15 cellular contexts compared by ENCODE assay signal in genomic region chr4:182717788-182718583, GRCh38.
DNase-seq lines count a peak whose midpoint lies in the region; ATAC-seq lines count a peak whose summit lies in the region.
"Had no signal": no experiment of that assay in that cellular context is flagged by ENCODE, and none has a peak within 500 bp of the region (broad histone marks: within the 10 kb centered on the region; RNA-seq: fewer than 3 reads in every experiment).

No MANE protein-coding gene starts in this region.

- H3K9ac ChIP-seq in neuronal stem cell (ENCODE audit: low read depth, low read length, poor library complexity): no peak overlapping the region

- no peak overlapping the region for H3K4me2 ChIP-seq in neuronal stem cell (ENCODE audit: insufficient read depth, low read length, poor library complexity, severe bottlenecking)

- H3K14ac ChIP-seq in neuronal stem cell (ENCODE audit: low read length): no peak overlapping the region

- no peak overlapping the region for H2AK5ac ChIP-seq in neuronal stem cell (ENCODE audit: low read depth, low read length)

- peaks cover 3 to 68% of the 10 kb centered on the region in 2 donors for H3K36me3 ChIP-seq in neuronal stem cell (replicated peaks in 1 of 2; ENCODE audit: control insufficient read depth in 2 of 2, insufficient read depth in 2 of 2, low read length in 2 of 2)
- H3K36me3 ChIP-seq: suprapubic skin had no signal

- H3K4me1 ChIP-seq in neuronal stem cell (ENCODE audit: control insufficient read depth in 2 of 2, insufficient read depth in 1 of 2, low read depth in 1 of 2, low read length in 2 of 2): peaks cover 6 to 7% of the 10 kb centered on the region in 2 donors
- H3K4me1 ChIP-seq: suprapubic skin had no signal

- no peak overlapping the region for H4K91ac ChIP-seq in neuronal stem cell (ENCODE audit: low read depth, low read length, poor library complexity)

- H3K4ac ChIP-seq in neuronal stem cell (ENCODE audit: low read length): no peak overlapping the region

- no peak overlapping the region for H3K18ac ChIP-seq in neuronal stem cell (ENCODE audit: low read length)

- H2BK120ac ChIP-seq in neuronal stem cell (ENCODE audit: low read depth, low read length): no peak overlapping the region

- H3K27ac ChIP-seq in neuronal stem cell (replicated peaks; ENCODE audit: low read length): no peak overlapping the region
- H3K27ac ChIP-seq: suprapubic skin had no signal

- H3K79me1 ChIP-seq in neuronal stem cell (ENCODE audit: low read depth, low read length): no peaks in the 10 kb centered on the region

- peak; percentile 7 for DNase-seq in MV-4-11 (lab: John Stamatoyannopoulos, UW)
- DNase-seq in neuronal stem cell (ENCODE audit: low spot score): no peak
- DNase-seq in activated CD8-positive, alpha-beta memory T cell treated with anti-CD3 and anti-CD28 coated beads, Interleukin-2, amount 50 U/mL, for 48 hours: no peak
- DNase-seq in midbrain (lab: John Stamatoyannopoulos, UW): no peak
- DNase-seq: activated CD4-positive, alpha-beta T cell treated with anti-CD3 and anti-CD28 coated beads for 48 hours; activated T-cell treated with anti-CD3 and anti-CD28 coated beads, Interleukin-2, amount 50 U/mL, for 1 hour; effector CD4-positive, alpha-beta T cell; HCEC 1CT; T-helper 2 cell had no signal

- no peak overlapping the region for H4K8ac ChIP-seq in neuronal stem cell (ENCODE audit: low read depth, low read length)

- peak; percentile 79 for ATAC-seq in GM18868 (IDR thresholded peaks at IDR 0.05; ENCODE audit: unreplicated experiment)
- ATAC-seq in GM21717 (IDR thresholded peaks at IDR 0.05; ENCODE audit: unreplicated experiment): peak; percentile 82
- ATAC-seq in HG03039 (IDR thresholded peaks at IDR 0.05; ENCODE audit: unreplicated experiment): peak; percentile 65
- no peak for ATAC-seq in HG03196 (IDR thresholded peaks at IDR 0.05; ENCODE audit: unreplicated experiment)
- ATAC-seq: Right ventricle myocardium inferior had no signal

- no peak overlapping the region for H2BK5ac ChIP-seq in neuronal stem cell (ENCODE audit: low read length)

- H3K27me3 ChIP-seq in neuronal stem cell (ENCODE audit: control insufficient read depth in 3 of 3, insufficient read depth in 3 of 3, low read depth in 1 of 3, low read length in 3 of 3): no peaks in the 10 kb centered on the region
- H3K27me3 ChIP-seq: suprapubic skin had no signal

- no peak overlapping the region for H2AFZ ChIP-seq in neuronal stem cell (ENCODE audit: low read length)

- no peak overlapping the region for H2BK12ac ChIP-seq in neuronal stem cell (ENCODE audit: low read length)

- H2BK15ac ChIP-seq in neuronal stem cell (ENCODE audit: low read length): no peak overlapping the region

- WGBS in neuronal stem cell (ENCODE audit: extremely low coverage in 2 of 2, insufficient read length in 2 of 2, insufficient replicate concordance in 1 of 2), 2 donors: no CpG with 5 or more reads among the region's 6 CpGs

- H3K4me3 ChIP-seq in neuronal stem cell (ENCODE audit: low read length in 2 of 2): no peak overlapping the region
- H3K4me3 ChIP-seq: suprapubic skin had no signal

- no peaks in the 10 kb centered on the region for H3K9me3 ChIP-seq in neuronal stem cell (replicated peaks in 1 of 2; ENCODE audit: control insufficient read depth in 2 of 2, insufficient read depth in 1 of 2, low read depth in 1 of 2, low read length in 2 of 2)
- H3K9me3 ChIP-seq: suprapubic skin had no signal

- H3K23ac ChIP-seq in neuronal stem cell (ENCODE audit: low read depth, low read length, poor library complexity): no peak overlapping the region
